Comparison of ENCODE assay signal across 10 cellular contexts in the genomic region with DNA sequence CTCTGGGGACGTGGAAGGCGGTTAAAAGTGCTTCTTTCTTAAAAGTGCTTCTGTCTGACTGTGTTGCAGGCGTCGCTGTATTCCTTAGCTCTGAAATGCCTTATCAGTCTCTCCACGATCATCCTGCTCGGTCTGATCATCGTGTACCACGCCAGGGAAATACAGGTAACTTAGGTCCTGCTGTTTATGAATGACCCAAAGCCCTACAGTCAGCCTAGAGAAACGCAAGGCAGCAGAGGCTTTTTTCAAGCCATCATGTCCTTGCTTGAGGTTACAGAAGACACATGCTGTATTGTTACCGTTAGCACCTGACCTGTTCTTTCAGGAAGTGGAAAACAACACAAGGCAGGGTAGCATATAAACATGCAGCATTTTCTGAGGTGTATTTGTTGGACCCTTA. TPM values are rescaled to one million over a fixed set of nuclear protein-coding genes. Genes with fewer than 3 reads are reported as not detected.
A peak's percentile ranks its signal among the peaks of the same experiment; 100 is the strongest.
DNase-seq lines count a peak whose midpoint lies in the region; ATAC-seq, FAIRE-seq and TF ChIP-seq lines count a peak whose summit lies in the region.
"Had no signal": no experiment of that assay in that cellular context is flagged by ENCODE, and none has a peak within 500 bp of the region (broad histone marks: within the 10 kb centered on the region; RNA-seq: fewer than 3 reads in every experiment).

No MANE protein-coding gene starts in this region.

- no peaks in the 10 kb centered on the region for H3K79me2 ChIP-seq in GM12878 (ENCODE audit: control insufficient read depth, insufficient read depth, low read length)
- no peaks in the 10 kb centered on the region for H3K79me2 ChIP-seq in SK-N-SH (ENCODE audit: insufficient read depth)

- 24% methylated on average over 10 of the region's 10 CpGs for WGBS in GM12878 (ENCODE audit: insufficient coverage, insufficient replicate concordance, low lambda C conversion rate, missing lambda C conversion rate)
- 8% methylated on average over 8 of the region's 10 CpGs for WGBS in SK-N-SH (ENCODE audit: low lambda C conversion rate)

- POLR2A ChIA-PET in GM12878 (lab: Charles Lee) (interaction anchor here (1.1 to 3.5 kb wide), 5 partner anchors 9 to 84 kb away, joined by 3 to 16 read pairs (median 4); no protein-coding TSS in a partner anchor), SK-N-SH (lab: Yijun Ruan, JAX) (no interaction called here)

- H2AFZ ChIP-seq in GM12878 (ENCODE audit: control insufficient read depth, low read depth, low read length) (no peak overlapping the region), SK-N-SH (ENCODE audit: low read depth) (no peak overlapping the region)

- peak; percentile 39 for ATAC-seq in GM12878
- ATAC-seq in GM18511 (IDR thresholded peaks at IDR 0.05; ENCODE audit: unreplicated experiment), result no peak

- in situ Hi-C loops in GM12878 (cut with MboI), result loop anchor here (5.0 to 25.0 kb wide), 2 partner anchors 83 to 423 kb away; no protein-coding TSS in a partner anchor

- DNase-seq in COR-L47 (lab: John Stamatoyannopoulos, UW) (peak; percentile 18), H7 (peak; percentile 10), GM12878 (ENCODE audit: low read depth, low spot score) (no peak), mesothelial cell of epicardium (ENCODE audit: low spot score in 2 of 2, unreplicated experiment in 2 of 2) (no peak), NCI-H226 (no peak), GF-D8 (lab: John Stamatoyannopoulos, UW) (no peak), SK-N-SH (no peak)
- DNase-seq: DMS79 treated with DMSO at 0.1 percent for 48 hours, SHP77 had no signal

- H3K4me2 ChIP-seq in GM12878 (ENCODE audit: control insufficient read depth, insufficient read depth), result peak overlapping the region; percentile 48
- H3K4me2 ChIP-seq in SK-N-SH, result no peak overlapping the region

- CTCF ChIA-PET in GM12878 (lab: Yijun Ruan, JAX), result interaction anchor here (0.9 to 10.8 kb wide), 3 partner anchors 17 to 84 kb away, joined by 3 to 347 read pairs (median 14); no protein-coding TSS in a partner anchor
- CTCF ChIA-PET in SK-N-SH (lab: Yijun Ruan, JAX), result no interaction called here

- H3K27ac Mint-ChIP-seq in mesothelial cell of epicardium, result no peak overlapping the region

- H3K4me1 ChIP-seq in GM12878 (ENCODE audit: control insufficient read depth, insufficient read depth, low read length) (no peaks in the 10 kb centered on the region), SK-N-SH (ENCODE audit: control insufficient read depth in 1 of 2, insufficient read depth in 2 of 2, low read depth in 1 of 2, low read length in 1 of 2) (no peaks in the 10 kb centered on the region)

- no peak for TF ChIP-seq EP300 in GM12878 (IDR thresholded peaks at IDR 0.05; ENCODE audit: borderline replicate concordance in 1 of 2, control insufficient read depth in 1 of 2, low read depth in 2 of 2, low read length in 2 of 2)
- TF ChIP-seq EP300 in SK-N-SH (IDR thresholded peaks at IDR 0.05; ENCODE audit: borderline replicate concordance in 1 of 2, low read depth in 1 of 2, low read length in 1 of 2), result no peak

- H3K36me3 Mint-ChIP-seq in mesothelial cell of epicardium, result no peaks in the 10 kb centered on the region

- H3K27me3 Mint-ChIP-seq in mesothelial cell of epicardium (ENCODE audit: low read depth), result peaks cover 49% of the 10 kb centered on the region

- TF ChIP-seq RAD21 in GM12878 (IDR thresholded peaks at IDR 0.05; ENCODE audit: insufficient read depth, low read depth, low read length) (no peak), SK-N-SH (IDR thresholded peaks at IDR 0.05; ENCODE audit: low read length) (no peak)

- RAD21 ChIA-PET in GM12878 (lab: Charles Lee; ENCODE audit: unreplicated experiment), result interaction anchor here (0.7 to 13.6 kb wide), 8 partner anchors 46 to 356 kb away, joined by 3 to 318 read pairs (median 6); no protein-coding TSS in a partner anchor

- H3K4me1 Mint-ChIP-seq in mesothelial cell of epicardium, result peaks cover 17% of the 10 kb centered on the region

- H3K27me3 ChIP-seq in H7 (ENCODE audit: control insufficient read depth, insufficient read depth, low read length) (peaks cover 18% of the 10 kb centered on the region), GM12878 (replicated peaks in 1 of 2; ENCODE audit: control insufficient read depth in 2 of 2, insufficient read depth in 2 of 2, low read length in 1 of 2) (peaks cover 0 to 18% of the 10 kb centered on the region in 2 experiments; a peak in 2 of 4 replicates), SK-N-SH (ENCODE audit: insufficient read depth) (peaks cover 44% of the 10 kb centered on the region)

- peak overlapping the region; percentile 89 for H3K4me3 Mint-ChIP-seq in mesothelial cell of epicardium

- FAIRE-seq in GM12878 (lab: Jason Lieb, UNC), result no peak

- no peaks in the 10 kb centered on the region for H3K9me2 ChIP-seq in SK-N-SH

- H3K4me3 ChIP-seq in H7 (ENCODE audit: insufficient read depth, low read depth, low read length) (peak overlapping the region; percentile 95), GM12878 (no peak overlapping the region), SK-N-SH (ENCODE audit: low read depth in 2 of 2, low read length in 1 of 2) (no peak overlapping the region)

- no peaks in the 10 kb centered on the region; the same call in 1 of the 2 replicates for H3K36me3 ChIP-seq in H7 (replicated peaks; ENCODE audit: control insufficient read depth, insufficient read depth, low read length)
- H3K36me3 ChIP-seq in GM12878 (ENCODE audit: control insufficient read depth in 2 of 2, insufficient read depth in 2 of 2, low read length in 1 of 2), result no peaks in the 10 kb centered on the region
- no peaks in the 10 kb centered on the region for H3K36me3 ChIP-seq in SK-N-SH (replicated peaks in 1 of 2; ENCODE audit: control insufficient read depth in 1 of 2, insufficient read depth in 2 of 2, low read length in 1 of 2)

- BruUV-seq in GM12878 (replicated peaks; lab: Mats Ljungman, UMichigan), result no TSS peak

- SMC1A ChIA-PET in GM12878 (lab: Charles Lee; ENCODE audit: uncharacterized antibody, unreplicated experiment), result interaction anchor here (0.8 to 13.1 kb wide), 13 partner anchors 15 to 86 kb away, joined by 3 to 297 read pairs (median 10); no protein-coding TSS in a partner anchor

- H3F3A ChIP-seq in SK-N-SH (replicated peaks; ENCODE audit: insufficient read depth), result no peaks in the 10 kb centered on the region

- TF ChIP-seq CTCF in GM12878 (IDR thresholded peaks at IDR 0.05 in 2 of 3, conservative IDR thresholded peaks at IDR 0.05 in 1 of 3; ENCODE audit: control insufficient read depth in 2 of 3, extremely low read depth in 1 of 3, insufficient read depth in 1 of 3, low read depth in 3 of 3, low read length in 3 of 3) (no peak), mesothelial cell of epicardium (IDR thresholded peaks at IDR 0.05; ENCODE audit: unreplicated experiment) (no peak), SK-N-SH (IDR thresholded peaks at IDR 0.05) (no peak)

- H3K9me3 ChIP-seq in GM12878 (replicated peaks; ENCODE audit: control insufficient read depth, insufficient read depth, low read length), result no peaks in the 10 kb centered on the region; the same call in 2 of the 3 replicates
- H3K9me3 ChIP-seq in SK-N-SH, result no peaks in the 10 kb centered on the region

- H3K9ac ChIP-seq in GM12878 (ENCODE audit: control insufficient read depth, insufficient read depth, low read length) (no peak overlapping the region), SK-N-SH (no peak overlapping the region)

- H4K20me1 ChIP-seq in GM12878 (ENCODE audit: control insufficient read depth, insufficient read depth) (no peaks in the 10 kb centered on the region), SK-N-SH (ENCODE audit: insufficient read depth) (0 out of 2 replicates have a peak, but pooled peaks cover 2% of the 10 kb centered on the region)

- intact Hi-C loops in GM12878 (cut with micrococcal nuclease; ENCODE audit: unreplicated experiment), result loop anchor here (10.0 kb wide), 1 partner anchor 811 kb away; no protein-coding TSS in a partner anchor

- TF ChIP-seq POLR2A in GM12878 (IDR thresholded peaks at IDR 0.05; ENCODE audit: low read depth, low read length), result no peak

- H3K9me3 Mint-ChIP-seq in mesothelial cell of epicardium, result no peaks in the 10 kb centered on the region

- H3K27ac ChIP-seq in GM12878 (ENCODE audit: control insufficient read depth, insufficient read depth) (no peak overlapping the region), SK-N-SH (ENCODE audit: low read depth in 2 of 2, low read length in 1 of 2) (no peak overlapping the region)

TF ChIP-seq in GM12878, 131 proteins besides CTCF, POLR2A, EP300 and RAD21 (continues in another document):
- 0 out of 2 replicates have a peak, but pooled peaks have one; percentile 42 for TF ChIP-seq NBN (IDR thresholded peaks at IDR 0.05)
- TF ChIP-seq BHLHE40 (IDR thresholded peaks at IDR 0.05; ENCODE audit: borderline replicate concordance in 1 of 2, low read depth in 2 of 2, low read length in 1 of 2), result peak; percentile 16 to 57; a peak in 1 of 4 replicates

TF ChIP-seq in SK-N-SH, 30 proteins besides CTCF, POLR2A, EP300 and RAD21:
- no peak for TF ChIP-seq NRF1 (IDR thresholded peaks at IDR 0.05; ENCODE audit: low read depth, low read length)
- TF ChIP-seq RXRA (IDR thresholded peaks at IDR 0.05; ENCODE audit: borderline replicate concordance, low read depth), result no peak

RNA-seq across cellular contexts. Expression of gene KCNN2, which starts 2.0 kb away (rescaled TPM):
- total RNA-seq in H7 (2014; rRNA removed; shearing (Covaris generic)), result 8.2 and 13.7 TPM in 2 replicates
- total RNA-seq in GM12878 (2013; cell fraction: nucleolus; rRNA removed), result 42.4 and 43.1 TPM in 2 replicates
- total RNA-seq in GM12878 (2014; rRNA removed) (0.71 and 0.79 TPM in 2 replicates), GM12878 (2014; rRNA removed; fragmentation: Illumina TruSeq; extraction: Trizol) (1.4 and 1.5 TPM in 2 replicates), GM12878 (2021) (0.80 and 0.93 TPM in 2 replicates), mesothelial cell of epicardium (17.1 to 19.6 TPM (median 19.1 TPM) in 3 replicates)
- not detected for polyA plus RNA-seq in GM12878 (2011; ENCODE audit: low read depth)
- polyA plus RNA-seq in GM12878 (2011; rRNA removed) (3.5 and 3.6 TPM in 2 replicates), GM12878 (2014; fragmentation: Illumina TruSeq; extraction: Trizol) (0.93 and 1.2 TPM in 2 replicates), GM12878 (2014; fragmentation: Nextera tagmentation; extraction: Ambion mirVana) (under 1 TPM; 0.47 to 0.60 TPM), GM12878 (2014; rRNA removed) (1.1 TPM in 2 replicates), GM12878 (2016; fragmentation: Nextera tagmentation; extraction: Ambion mirVana) (under 1 TPM; 0.21 TPM), SK-N-SH (2012; rRNA removed) (not detected in 2 replicates)
- 2.5 and 3.0 TPM in 2 replicates for polyA plus RNA-seq in GM12878 (2011; cell fraction: cytosol; rRNA removed)
- 7.8 and 8.7 TPM in 2 replicates for polyA plus RNA-seq in GM12878 (2011; cell fraction: nucleus; rRNA removed)
- 0.18 TPM in 1 of 2 replicates, not detected in the other for polyA plus RNA-seq in GM12878 (2012)
- 8.5 and 9.4 TPM in 2 replicates for polyA minus RNA-seq in GM12878 (2011; rRNA and poly(A)+ RNA removed)
- polyA minus RNA-seq in GM12878 (2011; cell fraction: cytosol; rRNA and poly(A)+ RNA removed), result 2.3 and 2.5 TPM in 2 replicates
- 13.4 and 23.0 TPM in 2 replicates for polyA minus RNA-seq in GM12878 (2011; cell fraction: nucleus; rRNA and poly(A)+ RNA removed)
- polyA plus RNA-seq in SK-N-SH (2012; cell fraction: cytosol; rRNA removed), result 0.01 TPM in 1 of 2 replicates, not detected in the other
- not detected in 2 replicates for polyA plus RNA-seq in SK-N-SH (2012; cell fraction: nucleus; rRNA removed)

Comparison
In these comparisons a context has a peak if more than half of its experiments do, and no peak if none do; other contexts are left out.
1. DNase-seq: peak in COR-L47 (single experiment) and H7 (single experiment); none in GM12878 (single experiment), mesothelial cell of epicardium (0 of 2), NCI-H226 (single experiment), GF-D8 (single experiment) and SK-N-SH (single experiment).